In the genomic region with DNA sequence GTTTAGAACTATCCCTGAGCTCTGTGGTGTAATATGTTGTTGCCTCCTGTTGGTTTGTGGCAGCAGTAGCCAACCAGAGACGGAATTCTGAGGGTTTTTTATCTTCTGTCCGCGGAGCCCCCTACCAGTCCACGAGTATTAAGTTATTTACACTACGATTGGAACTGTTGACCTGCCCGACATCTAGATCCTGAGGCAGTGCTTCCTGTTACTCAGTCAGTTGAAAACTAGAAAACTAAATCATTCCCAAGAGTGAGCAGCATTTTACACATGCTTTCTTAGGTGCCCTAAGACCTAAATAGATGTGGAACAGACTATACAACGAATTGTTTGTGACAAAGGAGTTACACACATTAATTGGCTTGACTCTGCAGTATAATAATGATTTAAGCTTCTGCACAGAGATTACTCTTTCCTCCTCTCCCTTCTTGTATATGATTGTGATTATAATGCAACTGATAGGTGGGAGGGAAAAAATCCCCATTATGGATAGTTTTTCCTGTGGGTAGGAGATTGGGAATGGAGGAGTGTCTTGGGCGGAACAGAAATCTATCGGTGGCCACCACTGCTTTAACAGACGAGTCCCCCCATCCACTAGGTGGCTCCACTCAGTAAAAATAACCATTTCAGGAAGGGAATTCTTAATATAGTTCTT, we compare ENCODE assay signal across 1 cellular context.
TF ChIP-seq lines count a peak whose summit lies in the region.

No MANE protein-coding gene starts in this region.

TF ChIP-seq in HepG2, 621 proteins besides CTCF, POLR2A, EP300 and RAD21 (continued from another document and continues in another):
- TF ChIP-seq ZSCAN12 (CRISPR knock-in tag; IDR thresholded peaks at IDR 0.05), result 0 out of 2 replicates have a peak, but pooled peaks have one; percentile 28
- TF ChIP-seq, protein P1, sequence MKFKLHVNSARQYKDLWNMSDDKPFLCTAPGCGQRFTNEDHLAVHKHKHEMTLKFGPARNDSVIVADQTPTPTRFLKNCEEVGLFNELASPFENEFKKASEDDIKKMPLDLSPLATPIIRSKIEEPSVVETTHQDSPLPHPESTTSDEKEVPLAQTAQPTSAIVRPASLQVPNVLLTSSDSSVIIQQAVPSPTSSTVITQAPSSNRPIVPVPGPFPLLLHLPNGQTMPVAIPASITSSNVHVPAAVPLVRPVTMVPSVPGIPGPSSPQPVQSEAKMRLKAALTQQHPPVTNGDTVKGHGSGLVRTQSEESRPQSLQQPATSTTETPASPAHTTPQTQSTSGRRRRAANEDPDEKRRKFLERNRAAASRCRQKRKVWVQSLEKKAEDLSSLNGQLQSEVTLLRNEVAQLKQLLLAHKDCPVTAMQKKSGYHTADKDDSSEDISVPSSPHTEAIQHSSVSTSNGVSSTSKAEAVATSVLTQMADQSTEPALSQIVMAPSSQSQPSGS (CRISPR knock-in tag; IDR thresholded peaks at IDR 0.05), result peak; percentile 3; the same call in 1 of the 2 replicates
- no peak for TF ChIP-seq FOXC1 (CRISPR knock-in tag; IDR thresholded peaks at IDR 0.05; ENCODE audit: borderline replicate concordance)
- no peak for TF ChIP-seq ZNF17 (CRISPR knock-in tag; IDR thresholded peaks at IDR 0.05)
- TF ChIP-seq, protein P2, sequence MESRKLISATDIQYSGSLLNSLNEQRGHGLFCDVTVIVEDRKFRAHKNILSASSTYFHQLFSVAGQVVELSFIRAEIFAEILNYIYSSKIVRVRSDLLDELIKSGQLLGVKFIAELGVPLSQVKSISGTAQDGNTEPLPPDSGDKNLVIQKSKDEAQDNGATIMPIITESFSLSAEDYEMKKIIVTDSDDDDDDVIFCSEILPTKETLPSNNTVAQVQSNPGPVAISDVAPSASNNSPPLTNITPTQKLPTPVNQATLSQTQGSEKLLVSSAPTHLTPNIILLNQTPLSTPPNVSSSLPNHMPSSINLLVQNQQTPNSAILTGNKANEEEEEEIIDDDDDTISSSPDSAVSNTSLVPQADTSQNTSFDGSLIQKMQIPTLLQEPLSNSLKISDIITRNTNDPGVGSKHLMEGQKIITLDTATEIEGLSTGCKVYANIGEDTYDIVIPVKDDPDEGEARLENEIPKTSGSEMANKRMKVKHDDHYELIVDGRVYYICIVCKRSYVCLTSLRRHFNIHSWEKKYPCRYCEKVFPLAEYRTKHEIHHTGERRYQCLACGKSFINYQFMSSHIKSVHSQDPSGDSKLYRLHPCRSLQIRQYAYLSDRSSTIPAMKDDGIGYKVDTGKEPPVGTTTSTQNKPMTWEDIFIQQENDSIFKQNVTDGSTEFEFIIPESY (CRISPR knock-in tag; IDR thresholded peaks at IDR 0.05), result 0 out of 2 replicates have a peak, but pooled peaks have one; percentile 43
- no peak for TF ChIP-seq DPF2 (CRISPR knock-in tag; IDR thresholded peaks at IDR 0.05; ENCODE audit: borderline replicate concordance, low read depth)
- TF ChIP-seq, protein P3, sequence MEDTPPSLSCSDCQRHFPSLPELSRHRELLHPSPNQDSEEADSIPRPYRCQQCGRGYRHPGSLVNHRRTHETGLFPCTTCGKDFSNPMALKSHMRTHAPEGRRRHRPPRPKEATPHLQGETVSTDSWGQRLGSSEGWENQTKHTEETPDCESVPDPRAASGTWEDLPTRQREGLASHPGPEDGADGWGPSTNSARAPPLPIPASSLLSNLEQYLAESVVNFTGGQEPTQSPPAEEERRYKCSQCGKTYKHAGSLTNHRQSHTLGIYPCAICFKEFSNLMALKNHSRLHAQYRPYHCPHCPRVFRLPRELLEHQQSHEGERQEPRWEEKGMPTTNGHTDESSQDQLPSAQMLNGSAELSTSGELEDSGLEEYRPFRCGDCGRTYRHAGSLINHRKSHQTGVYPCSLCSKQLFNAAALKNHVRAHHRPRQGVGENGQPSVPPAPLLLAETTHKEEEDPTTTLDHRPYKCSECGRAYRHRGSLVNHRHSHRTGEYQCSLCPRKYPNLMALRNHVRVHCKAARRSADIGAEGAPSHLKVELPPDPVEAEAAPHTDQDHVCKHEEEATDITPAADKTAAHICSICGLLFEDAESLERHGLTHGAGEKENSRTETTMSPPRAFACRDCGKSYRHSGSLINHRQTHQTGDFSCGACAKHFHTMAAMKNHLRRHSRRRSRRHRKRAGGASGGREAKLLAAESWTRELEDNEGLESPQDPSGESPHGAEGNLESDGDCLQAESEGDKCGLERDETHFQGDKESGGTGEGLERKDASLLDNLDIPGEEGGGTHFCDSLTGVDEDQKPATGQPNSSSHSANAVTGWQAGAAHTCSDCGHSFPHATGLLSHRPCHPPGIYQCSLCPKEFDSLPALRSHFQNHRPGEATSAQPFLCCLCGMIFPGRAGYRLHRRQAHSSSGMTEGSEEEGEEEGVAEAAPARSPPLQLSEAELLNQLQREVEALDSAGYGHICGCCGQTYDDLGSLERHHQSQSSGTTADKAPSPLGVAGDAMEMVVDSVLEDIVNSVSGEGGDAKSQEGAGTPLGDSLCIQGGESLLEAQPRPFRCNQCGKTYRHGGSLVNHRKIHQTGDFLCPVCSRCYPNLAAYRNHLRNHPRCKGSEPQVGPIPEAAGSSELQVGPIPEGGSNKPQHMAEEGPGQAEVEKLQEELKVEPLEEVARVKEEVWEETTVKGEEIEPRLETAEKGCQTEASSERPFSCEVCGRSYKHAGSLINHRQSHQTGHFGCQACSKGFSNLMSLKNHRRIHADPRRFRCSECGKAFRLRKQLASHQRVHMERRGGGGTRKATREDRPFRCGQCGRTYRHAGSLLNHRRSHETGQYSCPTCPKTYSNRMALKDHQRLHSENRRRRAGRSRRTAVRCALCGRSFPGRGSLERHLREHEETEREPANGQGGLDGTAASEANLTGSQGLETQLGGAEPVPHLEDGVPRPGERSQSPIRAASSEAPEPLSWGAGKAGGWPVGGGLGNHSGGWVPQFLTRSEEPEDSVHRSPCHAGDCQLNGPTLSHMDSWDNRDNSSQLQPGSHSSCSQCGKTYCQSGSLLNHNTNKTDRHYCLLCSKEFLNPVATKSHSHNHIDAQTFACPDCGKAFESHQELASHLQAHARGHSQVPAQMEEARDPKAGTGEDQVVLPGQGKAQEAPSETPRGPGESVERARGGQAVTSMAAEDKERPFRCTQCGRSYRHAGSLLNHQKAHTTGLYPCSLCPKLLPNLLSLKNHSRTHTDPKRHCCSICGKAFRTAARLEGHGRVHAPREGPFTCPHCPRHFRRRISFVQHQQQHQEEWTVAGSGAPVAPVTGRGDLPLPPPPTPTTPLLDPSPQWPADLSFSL (CRISPR knock-in tag; IDR thresholded peaks at IDR 0.05), result no peak
- TF ChIP-seq, protein P4, sequence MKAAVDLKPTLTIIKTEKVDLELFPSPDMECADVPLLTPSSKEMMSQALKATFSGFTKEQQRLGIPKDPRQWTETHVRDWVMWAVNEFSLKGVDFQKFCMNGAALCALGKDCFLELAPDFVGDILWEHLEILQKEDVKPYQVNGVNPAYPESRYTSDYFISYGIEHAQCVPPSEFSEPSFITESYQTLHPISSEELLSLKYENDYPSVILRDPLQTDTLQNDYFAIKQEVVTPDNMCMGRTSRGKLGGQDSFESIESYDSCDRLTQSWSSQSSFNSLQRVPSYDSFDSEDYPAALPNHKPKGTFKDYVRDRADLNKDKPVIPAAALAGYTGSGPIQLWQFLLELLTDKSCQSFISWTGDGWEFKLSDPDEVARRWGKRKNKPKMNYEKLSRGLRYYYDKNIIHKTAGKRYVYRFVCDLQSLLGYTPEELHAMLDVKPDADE (CRISPR knock-in tag; IDR thresholded peaks at IDR 0.05), result no peak
- TF ChIP-seq MTF2 (CRISPR knock-in tag; IDR thresholded peaks at IDR 0.05; ENCODE audit: borderline replicate concordance), result no peak
- no peak for TF ChIP-seq SP4 (CRISPR knock-in tag; IDR thresholded peaks at IDR 0.05)
- TF ChIP-seq, protein P5, sequence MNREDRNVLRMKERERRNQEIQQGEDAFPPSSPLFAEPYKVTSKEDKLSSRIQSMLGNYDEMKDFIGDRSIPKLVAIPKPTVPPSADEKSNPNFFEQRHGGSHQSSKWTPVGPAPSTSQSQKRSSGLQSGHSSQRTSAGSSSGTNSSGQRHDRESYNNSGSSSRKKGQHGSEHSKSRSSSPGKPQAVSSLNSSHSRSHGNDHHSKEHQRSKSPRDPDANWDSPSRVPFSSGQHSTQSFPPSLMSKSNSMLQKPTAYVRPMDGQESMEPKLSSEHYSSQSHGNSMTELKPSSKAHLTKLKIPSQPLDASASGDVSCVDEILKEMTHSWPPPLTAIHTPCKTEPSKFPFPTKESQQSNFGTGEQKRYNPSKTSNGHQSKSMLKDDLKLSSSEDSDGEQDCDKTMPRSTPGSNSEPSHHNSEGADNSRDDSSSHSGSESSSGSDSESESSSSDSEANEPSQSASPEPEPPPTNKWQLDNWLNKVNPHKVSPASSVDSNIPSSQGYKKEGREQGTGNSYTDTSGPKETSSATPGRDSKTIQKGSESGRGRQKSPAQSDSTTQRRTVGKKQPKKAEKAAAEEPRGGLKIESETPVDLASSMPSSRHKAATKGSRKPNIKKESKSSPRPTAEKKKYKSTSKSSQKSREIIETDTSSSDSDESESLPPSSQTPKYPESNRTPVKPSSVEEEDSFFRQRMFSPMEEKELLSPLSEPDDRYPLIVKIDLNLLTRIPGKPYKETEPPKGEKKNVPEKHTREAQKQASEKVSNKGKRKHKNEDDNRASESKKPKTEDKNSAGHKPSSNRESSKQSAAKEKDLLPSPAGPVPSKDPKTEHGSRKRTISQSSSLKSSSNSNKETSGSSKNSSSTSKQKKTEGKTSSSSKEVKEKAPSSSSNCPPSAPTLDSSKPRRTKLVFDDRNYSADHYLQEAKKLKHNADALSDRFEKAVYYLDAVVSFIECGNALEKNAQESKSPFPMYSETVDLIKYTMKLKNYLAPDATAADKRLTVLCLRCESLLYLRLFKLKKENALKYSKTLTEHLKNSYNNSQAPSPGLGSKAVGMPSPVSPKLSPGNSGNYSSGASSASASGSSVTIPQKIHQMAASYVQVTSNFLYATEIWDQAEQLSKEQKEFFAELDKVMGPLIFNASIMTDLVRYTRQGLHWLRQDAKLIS (CRISPR knock-in tag; IDR thresholded peaks at IDR 0.05), result 0 out of 2 replicates have a peak, but pooled peaks have one; percentile 69
- no peak for TF ChIP-seq ARID2 (CRISPR knock-in tag; IDR thresholded peaks at IDR 0.05; ENCODE audit: borderline replicate concordance)
- no peak; the same call in 1 of the 2 replicates for TF ChIP-seq MBD4 (IDR thresholded peaks at IDR 0.05; ENCODE audit: borderline replicate concordance, low read length)
- TF ChIP-seq, protein P6, sequence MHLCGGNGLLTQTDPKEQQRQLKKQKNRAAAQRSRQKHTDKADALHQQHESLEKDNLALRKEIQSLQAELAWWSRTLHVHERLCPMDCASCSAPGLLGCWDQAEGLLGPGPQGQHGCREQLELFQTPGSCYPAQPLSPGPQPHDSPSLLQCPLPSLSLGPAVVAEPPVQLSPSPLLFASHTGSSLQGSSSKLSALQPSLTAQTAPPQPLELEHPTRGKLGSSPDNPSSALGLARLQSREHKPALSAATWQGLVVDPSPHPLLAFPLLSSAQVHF (CRISPR knock-in tag; IDR thresholded peaks at IDR 0.05), result no peak
- peak; percentile 74 for TF ChIP-seq PHF21A (CRISPR knock-in tag; IDR thresholded peaks at IDR 0.05)
- TF ChIP-seq ZNF549 (CRISPR knock-in tag; IDR thresholded peaks at IDR 0.05), result no peak
- TF ChIP-seq, protein P7, sequence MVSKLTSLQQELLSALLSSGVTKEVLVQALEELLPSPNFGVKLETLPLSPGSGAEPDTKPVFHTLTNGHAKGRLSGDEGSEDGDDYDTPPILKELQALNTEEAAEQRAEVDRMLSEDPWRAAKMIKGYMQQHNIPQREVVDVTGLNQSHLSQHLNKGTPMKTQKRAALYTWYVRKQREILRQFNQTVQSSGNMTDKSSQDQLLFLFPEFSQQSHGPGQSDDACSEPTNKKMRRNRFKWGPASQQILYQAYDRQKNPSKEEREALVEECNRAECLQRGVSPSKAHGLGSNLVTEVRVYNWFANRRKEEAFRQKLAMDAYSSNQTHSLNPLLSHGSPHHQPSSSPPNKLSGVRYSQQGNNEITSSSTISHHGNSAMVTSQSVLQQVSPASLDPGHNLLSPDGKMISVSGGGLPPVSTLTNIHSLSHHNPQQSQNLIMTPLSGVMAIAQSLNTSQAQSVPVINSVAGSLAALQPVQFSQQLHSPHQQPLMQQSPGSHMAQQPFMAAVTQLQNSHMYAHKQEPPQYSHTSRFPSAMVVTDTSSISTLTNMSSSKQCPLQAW (CRISPR knock-in tag; IDR thresholded peaks at IDR 0.05), result no peak; the same call in 1 of the 2 replicates
- no peak; the same call in 1 of the 2 replicates for TF ChIP-seq CEBPG (CRISPR knock-in tag; IDR thresholded peaks at IDR 0.05)
- no peak; the same call in 1 of the 2 replicates for TF ChIP-seq ZNF605 (CRISPR knock-in tag; IDR thresholded peaks at IDR 0.05)
- TF ChIP-seq ZFP36L1 (CRISPR knock-in tag; IDR thresholded peaks at IDR 0.05), result 0 out of 2 replicates have a peak, but pooled peaks have one; percentile 43
- TF ChIP-seq, protein P8, sequence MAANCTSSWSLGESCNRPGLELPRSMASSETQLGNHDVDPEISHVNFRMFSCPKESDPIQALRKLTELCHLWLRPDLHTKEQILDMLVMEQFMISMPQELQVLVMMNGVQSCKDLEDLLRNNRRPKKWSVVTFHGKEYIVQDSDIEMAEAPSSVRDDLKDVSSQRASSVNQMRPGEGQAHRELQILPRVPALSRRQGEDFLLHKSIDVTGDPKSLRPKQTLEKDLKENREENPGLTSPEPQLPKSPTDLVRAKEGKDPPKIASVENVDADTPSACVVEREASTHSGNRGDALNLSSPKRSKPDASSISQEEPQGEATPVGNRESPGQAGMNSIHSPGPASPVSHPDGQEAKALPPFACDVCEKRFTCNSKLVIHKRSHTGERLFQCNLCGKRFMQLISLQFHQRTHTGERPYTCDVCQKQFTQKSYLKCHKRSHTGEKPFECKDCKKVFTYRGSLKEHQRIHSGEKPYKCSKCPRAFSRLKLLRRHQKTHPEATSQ (CRISPR knock-in tag; IDR thresholded peaks at IDR 0.05; ENCODE audit: borderline replicate concordance), result peak; percentile 71; the same call in 1 of the 2 replicates
- TF ChIP-seq KLF15 (CRISPR knock-in tag; IDR thresholded peaks at IDR 0.05; ENCODE audit: borderline replicate concordance), result no peak
- TF ChIP-seq HOXD1 (CRISPR knock-in tag; IDR thresholded peaks at IDR 0.05), result no peak
- TF ChIP-seq ZSCAN29 (CRISPR knock-in tag; conservative IDR thresholded peaks at IDR 0.05), result peak; percentile 15; the same call in 1 of the 2 replicates
- TF ChIP-seq BHLHE40 (IDR thresholded peaks at IDR 0.05; ENCODE audit: low read length), result no peak
- peak; percentile 63; the same call in 1 of the 2 replicates for TF ChIP-seq TP53 (CRISPR knock-in tag; conservative IDR thresholded peaks at IDR 0.05)
- TF ChIP-seq, protein P9, sequence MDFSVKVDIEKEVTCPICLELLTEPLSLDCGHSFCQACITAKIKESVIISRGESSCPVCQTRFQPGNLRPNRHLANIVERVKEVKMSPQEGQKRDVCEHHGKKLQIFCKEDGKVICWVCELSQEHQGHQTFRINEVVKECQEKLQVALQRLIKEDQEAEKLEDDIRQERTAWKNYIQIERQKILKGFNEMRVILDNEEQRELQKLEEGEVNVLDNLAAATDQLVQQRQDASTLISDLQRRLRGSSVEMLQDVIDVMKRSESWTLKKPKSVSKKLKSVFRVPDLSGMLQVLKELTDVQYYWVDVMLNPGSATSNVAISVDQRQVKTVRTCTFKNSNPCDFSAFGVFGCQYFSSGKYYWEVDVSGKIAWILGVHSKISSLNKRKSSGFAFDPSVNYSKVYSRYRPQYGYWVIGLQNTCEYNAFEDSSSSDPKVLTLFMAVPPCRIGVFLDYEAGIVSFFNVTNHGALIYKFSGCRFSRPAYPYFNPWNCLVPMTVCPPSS (IDR thresholded peaks at IDR 0.05), result no peak
- TF ChIP-seq CBFB (CRISPR knock-in tag; IDR thresholded peaks at IDR 0.05), result no peak
- TF ChIP-seq, protein P10, sequence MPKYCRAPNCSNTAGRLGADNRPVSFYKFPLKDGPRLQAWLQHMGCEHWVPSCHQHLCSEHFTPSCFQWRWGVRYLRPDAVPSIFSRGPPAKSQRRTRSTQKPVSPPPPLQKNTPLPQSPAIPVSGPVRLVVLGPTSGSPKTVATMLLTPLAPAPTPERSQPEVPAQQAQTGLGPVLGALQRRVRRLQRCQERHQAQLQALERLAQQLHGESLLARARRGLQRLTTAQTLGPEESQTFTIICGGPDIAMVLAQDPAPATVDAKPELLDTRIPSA (CRISPR knock-in tag; IDR thresholded peaks at IDR 0.05; ENCODE audit: borderline replicate concordance), result 0 out of 2 replicates have a peak, but pooled peaks have one; percentile 9
- TF ChIP-seq ZBTB7B (CRISPR knock-in tag; IDR thresholded peaks at IDR 0.05), result peak; percentile 23; the same call in 1 of the 2 replicates
- no peak for TF ChIP-seq ZSCAN25 (CRISPR knock-in tag; IDR thresholded peaks at IDR 0.05)
